17 cellular contexts compared by ENCODE assay signal in genomic region chr11:120501440-120501839, GRCh38. TPM values are rescaled to one million over a fixed set of nuclear protein-coding genes. Genes with fewer than 3 reads are reported as not detected.
DNase-seq lines count a peak whose midpoint lies in the region; ATAC-seq and TF ChIP-seq lines count a peak whose summit lies in the region.
"Had no signal": no experiment of that assay in that cellular context is flagged by ENCODE, and none has a peak within 500 bp of the region (broad histone marks: within the 10 kb centered on the region; RNA-seq: fewer than 3 reads in every experiment).

No MANE protein-coding gene starts in this region.

- no peaks in the 10 kb centered on the region for H3K9me2 ChIP-seq in MM.1S (replicated peaks; ENCODE audit: insufficient read depth, low read length)

- no peak overlapping the region for H2BK20ac ChIP-seq in H9 (ENCODE audit: low read depth, low read length, poor library complexity, severe bottlenecking)

- DNase-seq in H9 = no peak
- DNase-seq in MM.1S = no peak
- DNase-seq in SK-MEL-5 (ENCODE audit: low read depth, low spot score) = peak; percentile 1
- DNase-seq in activated T-cell treated with anti-CD3 and anti-CD28 coated beads for 4 hours = no peak
- no peak for DNase-seq in NCI-H2029 treated with DMSO at 0.1 percent for 48 hours (lab: John Stamatoyannopoulos, UW)
- DNase-seq in cerebellum (ENCODE audit: low spot score) = no peak
- DNase-seq: Calu3; CD8-positive, alpha-beta memory T cell; DMS153; KBM-7; NCI-H187; NCI-H2107; NCI-H446 treated with DMSO at 0.1 percent for 48 hours; Peyer's patch had no signal

- no peak overlapping the region for H2BK5ac ChIP-seq in H9 (ENCODE audit: insufficient read length, low read length)

- H2BK12ac ChIP-seq in H9 (ENCODE audit: insufficient read length, low read depth, low read length) = no peak overlapping the region

- H3K79me1 ChIP-seq in H9 (ENCODE audit: insufficient read depth, low read depth, low read length, poor library complexity, severe bottlenecking) = no peaks in the 10 kb centered on the region

- H3F3A ChIP-seq in MM.1S (ENCODE audit: insufficient read depth, low read length) = peaks cover 46% of the 10 kb centered on the region

- H3K9ac ChIP-seq in H9 (ENCODE audit: extremely low read depth, insufficient read length, low read length) (no peak overlapping the region), MM.1S (ENCODE audit: low read length) (peak overlapping the region; percentile 51; the same call in 1 of the 2 replicates), iPS-18a (ENCODE audit: low read length) (no peak overlapping the region)

- H3K9me3 Mint-ChIP-seq in H9 = no peaks in the 10 kb centered on the region
- H3K9me3 Mint-ChIP-seq: CD8-positive, alpha-beta memory T cell had no signal

- H3K4me1 Mint-ChIP-seq in H9 = peaks cover 42 to 63% of the 10 kb centered on the region in 2 experiments
- H3K4me1 Mint-ChIP-seq: CD8-positive, alpha-beta memory T cell had no signal

- in situ Hi-C loops in SK-MEL-5 (cut with HindIII; ENCODE audit: low pct_unique_long_range_greater_than_20kb, low sequenced_read_pairs) = no loop called here

- H3K27ac Mint-ChIP-seq in H9 = peak overlapping the region in 2 of 3 experiments; percentile 12 to 84; a peak in 3 of 7 replicates
- H3K27ac Mint-ChIP-seq: CD8-positive, alpha-beta memory T cell had no signal

- H4K8ac ChIP-seq in H9 (replicated peaks; ENCODE audit: insufficient read length, low read depth, low read length) = no peak overlapping the region

- TF ChIP-seq CTCF in H9 (conservative IDR thresholded peaks at IDR 0.05) (no peak), MM.1S (IDR thresholded peaks at IDR 0.05; ENCODE audit: low read length) (no peak)

- no peak overlapping the region for H3K4ac ChIP-seq in H9 (ENCODE audit: low read depth, low read length)

- no peak overlapping the region for H3K14ac ChIP-seq in H9 (ENCODE audit: insufficient read depth, low read length)

- no peak overlapping the region for H3K18ac ChIP-seq in H9 (ENCODE audit: insufficient read length, low read depth, low read length)

- no peak overlapping the region for H2AK5ac ChIP-seq in H9 (ENCODE audit: insufficient read length, low read length)

- no peak overlapping the region for H2BK15ac ChIP-seq in H9 (ENCODE audit: low read depth, low read length)

- H3K27me3 Mint-ChIP-seq in H9 (ENCODE audit: low read depth) = no peaks in the 10 kb centered on the region; the same call in none of the 2 replicates

- no peak for ATAC-seq in GM19324 (IDR thresholded peaks at IDR 0.05; ENCODE audit: low FRiP score, unreplicated experiment)

- H3K27ac ChIP-seq in H9 (ENCODE audit: insufficient read length, low read depth, low read length) (no peak overlapping the region), MM.1S (ENCODE audit: low read length) (peak overlapping the region; percentile 94), iPS-18a (ENCODE audit: low read length) (no peak overlapping the region)
- H3K27ac ChIP-seq: C4-2B, Peyer's patch had no signal

- H3K4me1 ChIP-seq in H9 (ENCODE audit: insufficient read depth, low read length) (peaks cover 9% of the 10 kb centered on the region; the same call in 1 of the 2 replicates), MM.1S (ENCODE audit: low read length) (peaks cover 70% of the 10 kb centered on the region), iPS-18a (ENCODE audit: control insufficient read depth, low read depth, low read length) (peaks cover 38% of the 10 kb centered on the region)
- H3K4me1 ChIP-seq: Peyer's patch had no signal

- no peak overlapping the region for H3T11ph ChIP-seq in H9 (ENCODE audit: low read length)

- no peak overlapping the region for H3K4me3 ChIP-seq in MM.1S (ENCODE audit: low read length)
- H3K4me3 ChIP-seq in iPS-18a (ENCODE audit: low read length) = peak overlapping the region; percentile 6
- H3K4me3 ChIP-seq: Peyer's patch had no signal

- no peaks in the 10 kb centered on the region for H3K23me2 ChIP-seq in H9 (ENCODE audit: insufficient read length, low read depth, low read length, poor library complexity, severe bottlenecking)

- no peaks in the 10 kb centered on the region for H3K36me3 Mint-ChIP-seq in H9 (ENCODE audit: insufficient read depth in 1 of 3, low read depth in 3 of 3)
- H3K36me3 Mint-ChIP-seq: CD8-positive, alpha-beta memory T cell had no signal

- H3K79me2 ChIP-seq in H9 (ENCODE audit: insufficient read depth, low read length) = no peaks in the 10 kb centered on the region
- no peaks in the 10 kb centered on the region for H3K79me2 ChIP-seq in MM.1S (ENCODE audit: low read length)

- no peak overlapping the region for H3K23ac ChIP-seq in H9 (ENCODE audit: insufficient read length, low read depth, low read length)

- H4K20me1 ChIP-seq in H9 (ENCODE audit: control insufficient read depth, insufficient read depth, insufficient read length) = no peaks in the 10 kb centered on the region
- H4K20me1 ChIP-seq in MM.1S (ENCODE audit: insufficient read depth, low read length) = no peaks in the 10 kb centered on the region

- no peak overlapping the region for H3K56ac ChIP-seq in H9 (ENCODE audit: insufficient read length, low read depth, low read length)

- H3K36me3 ChIP-seq in MM.1S (replicated peaks; ENCODE audit: insufficient read depth, low read length) (no peaks in the 10 kb centered on the region), iPS-18a (ENCODE audit: control insufficient read depth, low read depth, low read length) (no peaks in the 10 kb centered on the region)
- H3K36me3 ChIP-seq: Peyer's patch had no signal

- H4K91ac ChIP-seq in H9 (ENCODE audit: insufficient read length, low read depth, low read length) = no peak overlapping the region

- peak overlapping the region; percentile 19 for H3K4me2 ChIP-seq in H9 (ENCODE audit: insufficient read depth, insufficient read length, low read length)
- peak overlapping the region; percentile 22 for H3K4me2 ChIP-seq in MM.1S (ENCODE audit: low read depth, low read length)

- H2AFZ ChIP-seq in H9 (ENCODE audit: low read length) (no peak overlapping the region), MM.1S (ENCODE audit: low read length) (no peak overlapping the region)

- H3K9me3 ChIP-seq in H9 (ENCODE audit: control insufficient read depth, low read depth, low read length) (no peaks in the 10 kb centered on the region), MM.1S (replicated peaks; ENCODE audit: insufficient read depth, low read length) (no peaks in the 10 kb centered on the region), iPS-18a (ENCODE audit: control insufficient read depth, low read depth, low read length) (no peaks in the 10 kb centered on the region)
- H3K9me3 ChIP-seq: Peyer's patch had no signal

- no peak overlapping the region for H2BK120ac ChIP-seq in H9 (ENCODE audit: low read depth, low read length, poor library complexity, severe bottlenecking)

- WGBS in H9 (ENCODE audit: extremely low coverage, insufficient read length, low lambda C conversion rate) = no CpG with 5 or more reads among the region's 2 CpGs

- H3K4me3 Mint-ChIP-seq in H9 = 0 out of 5 replicates have a peak overlapping the region, but pooled peaks of 1 of the 2 experiments have one; percentile 3
- H3K4me3 Mint-ChIP-seq: CD8-positive, alpha-beta memory T cell had no signal

- H3K27me3 ChIP-seq in H9 (ENCODE audit: insufficient read depth, low read length) (no peaks in the 10 kb centered on the region), MM.1S (replicated peaks; ENCODE audit: insufficient read depth, low read length) (no peaks in the 10 kb centered on the region), iPS-18a (ENCODE audit: control insufficient read depth, insufficient read depth, low read length) (no peaks in the 10 kb centered on the region)
- H3K27me3 ChIP-seq: Peyer's patch had no signal

- H4K5ac ChIP-seq in H9 (ENCODE audit: insufficient read length, low read depth, low read length) = no peak overlapping the region

RNA-seq across cellular contexts. Expression of gene GRIK4, which starts 10.1 kb away (rescaled TPM):
- total RNA-seq in H9 (2021) (2.2 and 2.3 TPM in 2 replicates), cerebellum (9.1 TPM)
- total RNA-seq in SK-MEL-5 (2014; rRNA removed; shearing (Covaris generic)) = not detected in 2 replicates
- 0.10 TPM in 1 of 2 replicates, not detected in the other for polyA plus RNA-seq in SK-MEL-5 (2015; cell fraction: cytosol; rRNA removed)
- not detected in 2 replicates for polyA plus RNA-seq in SK-MEL-5 (2015; cell fraction: nucleus; rRNA removed)
- total RNA-seq: Calu3 had no signal
- polyA plus RNA-seq: CD8-positive, alpha-beta memory T cell had no signal
